15 cellular contexts compared by ENCODE assay signal in genomic region chr7:128102490-128103291, GRCh38.
A peak's percentile ranks its signal among the peaks of the same experiment; 100 is the strongest.
DNase-seq lines count a peak whose midpoint lies in the region; ATAC-seq and TF ChIP-seq lines count a peak whose summit lies in the region.
"Had no signal": no experiment of that assay in that cellular context is flagged by ENCODE, and none has a peak within 500 bp of the region (broad histone marks: within the 10 kb centered on the region; RNA-seq: fewer than 3 reads in every experiment).

No MANE protein-coding gene starts in this region.

- no peaks in the 10 kb centered on the region for H3K9me3 ChIP-seq in H9 (ENCODE audit: control insufficient read depth, low read depth, low read length)
- H3K9me3 ChIP-seq: right lobe of liver had no signal

- H3K4me2 ChIP-seq in H9 (ENCODE audit: insufficient read depth, insufficient read length, low read length): no peak overlapping the region

- H3K56ac ChIP-seq in H9 (ENCODE audit: insufficient read length, low read depth, low read length): no peak overlapping the region

- H3K27ac ChIP-seq in H9 (ENCODE audit: insufficient read length, low read depth, low read length): no peak overlapping the region
- H3K27ac ChIP-seq: right lobe of liver, SJSA1 had no signal

- H4K8ac ChIP-seq in H9 (replicated peaks; ENCODE audit: insufficient read length, low read depth, low read length): no peak overlapping the region

- WGBS in H9 (ENCODE audit: extremely low coverage, insufficient read length, low lambda C conversion rate): no CpG with 5 or more reads among the region's 7 CpGs

- H3K23me2 ChIP-seq in H9 (ENCODE audit: insufficient read length, low read depth, low read length, poor library complexity, severe bottlenecking): peaks cover 11% of the 10 kb centered on the region

- TF ChIP-seq POLR2A in NB4 (IDR thresholded peaks at IDR 0.05; ENCODE audit: extremely low read depth, insufficient read length): no peak

- peak overlapping the region; percentile 52 for H3K4me3 Mint-ChIP-seq in activated T-cell treated with anti-CD3 and anti-CD28 coated beads, Interleukin-2, amount 50 U/mL, for 4 hours
- H3K4me3 Mint-ChIP-seq in chondrocyte (ENCODE audit: unreplicated experiment) (no peak overlapping the region), H9 (peak overlapping the region in 1 of 2 experiments; percentile 20; a peak in 1 of 5 replicates)
- peak overlapping the region; percentile 76 for H3K4me3 Mint-ChIP-seq in stimulated activated effector memory CD8-positive, alpha-beta T cell treated with anti-CD3 and anti-CD28 coated beads, Interleukin-12 subunit alpha, Interleukin-12 subunit beta, amount 100 ng/mL, for 72 hours

- H4K91ac ChIP-seq in H9 (ENCODE audit: insufficient read length, low read depth, low read length): no peak overlapping the region

- no peak overlapping the region for H3K4me3 ChIP-seq in NB4 (ENCODE audit: low read depth, low read length)

- no peak overlapping the region for H2AFZ ChIP-seq in H9 (ENCODE audit: low read length)

- no peak for TF ChIP-seq CTCF in NB4 (IDR thresholded peaks at IDR 0.05; ENCODE audit: low read depth, low read length)
- no peak for TF ChIP-seq CTCF in chondrocyte (IDR thresholded peaks at IDR 0.05)
- TF ChIP-seq CTCF in H9 (conservative IDR thresholded peaks at IDR 0.05): no peak

- no peaks in the 10 kb centered on the region for H3K79me1 ChIP-seq in H9 (ENCODE audit: insufficient read depth, low read depth, low read length, poor library complexity, severe bottlenecking)

- H4K20me1 ChIP-seq in H9 (ENCODE audit: control insufficient read depth, insufficient read depth, insufficient read length): no peaks in the 10 kb centered on the region

- H3K23ac ChIP-seq in H9 (ENCODE audit: insufficient read length, low read depth, low read length): no peak overlapping the region

- H3K4me1 ChIP-seq in H9 (ENCODE audit: insufficient read depth, low read length): peaks cover 2% of the 10 kb centered on the region; the same call in 1 of the 2 replicates

- H3K9ac ChIP-seq in H9 (ENCODE audit: extremely low read depth, insufficient read length, low read length): no peak overlapping the region

- no peak overlapping the region for H3K18ac ChIP-seq in H9 (ENCODE audit: insufficient read length, low read depth, low read length)

- no peak overlapping the region for H2BK5ac ChIP-seq in H9 (ENCODE audit: insufficient read length, low read length)

- H2AK5ac ChIP-seq in H9 (ENCODE audit: insufficient read length, low read length): no peak overlapping the region

- no peaks in the 10 kb centered on the region for H3K9me3 Mint-ChIP-seq in activated T-cell treated with anti-CD3 and anti-CD28 coated beads, Interleukin-2, amount 50 U/mL, for 4 hours
- H3K9me3 Mint-ChIP-seq in chondrocyte (ENCODE audit: low read depth): no peaks in the 10 kb centered on the region
- no peaks in the 10 kb centered on the region for H3K9me3 Mint-ChIP-seq in stimulated activated effector memory CD8-positive, alpha-beta T cell treated with anti-CD3 and anti-CD28 coated beads, Interleukin-12 subunit alpha, Interleukin-12 subunit beta, amount 100 ng/mL, for 72 hours
- no peaks in the 10 kb centered on the region; a peak in 1 of 5 replicates for H3K9me3 Mint-ChIP-seq in H9

- H3K14ac ChIP-seq in H9 (ENCODE audit: insufficient read depth, low read length): no peak overlapping the region

- no peak for DNase-seq in activated T-cell treated with anti-CD3 and anti-CD28 coated beads, Interleukin-2, amount 50 U/mL, for 4 hours
- DNase-seq in activated T-cell treated with anti-CD3 and anti-CD28 coated beads for 4 hours (no peak), NB4 (ENCODE audit: low read depth) (peak; percentile 41), chondrocyte (ENCODE audit: low spot score) (peak; percentile 50), DMS153 (lab: John Stamatoyannopoulos, UW) (no peak), GM03348 (ENCODE audit: low spot score) (no peak), H9 (no peak)
- no peak for DNase-seq in stimulated activated effector memory CD8-positive, alpha-beta T cell treated with anti-CD3 and anti-CD28 coated beads, Interleukin-12 subunit alpha, Interleukin-12 subunit beta, amount 100 ng/mL, for 72 hours (ENCODE audit: low spot score in 2 of 2)
- DNase-seq: HCEC 1CT; mammary epithelial cell; NCI-H1092; stimulated activated CD4-positive, alpha-beta T cell treated with anti-CD3 and anti-CD28 coated beads, Interleukin-4, amount 100 ng/mL, for 1 hour; trophoblast cell had no signal

- H3K27ac Mint-ChIP-seq in chondrocyte (ENCODE audit: unreplicated experiment) (no peak overlapping the region), H9 (no peak overlapping the region)
- peak overlapping the region; percentile 69 for H3K27ac Mint-ChIP-seq in stimulated activated effector memory CD8-positive, alpha-beta T cell treated with anti-CD3 and anti-CD28 coated beads, Interleukin-12 subunit alpha, Interleukin-12 subunit beta, amount 100 ng/mL, for 72 hours

- peaks cover 37% of the 10 kb centered on the region for H3K4me1 Mint-ChIP-seq in activated T-cell treated with anti-CD3 and anti-CD28 coated beads, Interleukin-2, amount 50 U/mL, for 4 hours (ENCODE audit: low read depth)
- H3K4me1 Mint-ChIP-seq in chondrocyte (ENCODE audit: low read depth): peaks cover 11% of the 10 kb centered on the region
- H3K4me1 Mint-ChIP-seq in stimulated activated effector memory CD8-positive, alpha-beta T cell treated with anti-CD3 and anti-CD28 coated beads, Interleukin-12 subunit alpha, Interleukin-12 subunit beta, amount 100 ng/mL, for 72 hours: peaks cover 59% of the 10 kb centered on the region
- peaks cover 5 to 10% of the 10 kb centered on the region in 2 experiments for H3K4me1 Mint-ChIP-seq in H9

- no peak overlapping the region for H3T11ph ChIP-seq in H9 (ENCODE audit: low read length)

- H3K79me2 ChIP-seq in H9 (ENCODE audit: insufficient read depth, low read length): no peaks in the 10 kb centered on the region

- H2BK12ac ChIP-seq in H9 (ENCODE audit: insufficient read length, low read depth, low read length): no peak overlapping the region

- no peak overlapping the region for H2BK15ac ChIP-seq in H9 (ENCODE audit: low read depth, low read length)

- no peak overlapping the region for H2BK120ac ChIP-seq in H9 (ENCODE audit: low read depth, low read length, poor library complexity, severe bottlenecking)

- no peak overlapping the region for H3K4ac ChIP-seq in H9 (ENCODE audit: low read depth, low read length)

- H3K36me3 Mint-ChIP-seq in activated T-cell treated with anti-CD3 and anti-CD28 coated beads, Interleukin-2, amount 50 U/mL, for 4 hours (ENCODE audit: insufficient read depth): peaks cover 3% of the 10 kb centered on the region
- H3K36me3 Mint-ChIP-seq in chondrocyte (ENCODE audit: low read depth): no peaks in the 10 kb centered on the region
- peaks cover 61% of the 10 kb centered on the region for H3K36me3 Mint-ChIP-seq in stimulated activated effector memory CD8-positive, alpha-beta T cell treated with anti-CD3 and anti-CD28 coated beads, Interleukin-12 subunit alpha, Interleukin-12 subunit beta, amount 100 ng/mL, for 72 hours
- H3K36me3 Mint-ChIP-seq in H9 (ENCODE audit: insufficient read depth in 1 of 3, low read depth in 3 of 3): peaks cover 0 to 2% (median 0%) of the 10 kb centered on the region in 3 experiments; a peak in 1 of 7 replicates

- peaks cover 14% of the 10 kb centered on the region; the same call in 1 of the 2 replicates for H3K27me3 ChIP-seq in H9 (ENCODE audit: insufficient read depth, low read length)
- H3K27me3 ChIP-seq: right lobe of liver had no signal

- peaks cover 2% of the 10 kb centered on the region for H3K27me3 Mint-ChIP-seq in activated T-cell treated with anti-CD3 and anti-CD28 coated beads, Interleukin-2, amount 50 U/mL, for 4 hours (ENCODE audit: low read depth)
- H3K27me3 Mint-ChIP-seq in chondrocyte (ENCODE audit: low read depth) (peaks cover 7% of the 10 kb centered on the region), H9 (ENCODE audit: low read depth) (peaks cover 62% of the 10 kb centered on the region)

- H2BK20ac ChIP-seq in H9 (ENCODE audit: low read depth, low read length, poor library complexity, severe bottlenecking): no peak overlapping the region

- H4K5ac ChIP-seq in H9 (ENCODE audit: insufficient read length, low read depth, low read length): no peak overlapping the region

- no peak for ATAC-seq in activated T-cell treated with anti-CD3 and anti-CD28 coated beads, Interleukin-2, amount 50 U/mL, for 4 hours
- no peak for ATAC-seq in stimulated activated effector memory CD8-positive, alpha-beta T cell treated with anti-CD3 and anti-CD28 coated beads, Interleukin-12 subunit alpha, Interleukin-12 subunit beta, amount 100 ng/mL, for 72 hours

Comparison
In these comparisons a context has a peak if more than half of its experiments do, and no peak if none do; other contexts are left out.
1. DNase-seq: peak in NB4 (single experiment) and chondrocyte (single experiment); none in activated T-cell treated with anti-CD3 and anti-CD28 coated beads, Interleukin-2, amount 50 U/mL, for 4 hours (single experiment), activated T-cell treated with anti-CD3 and anti-CD28 coated beads for 4 hours (single experiment), stimulated activated effector memory CD8-positive, alpha-beta T cell treated with anti-CD3 and anti-CD28 coated beads, Interleukin-12 subunit alpha, Interleukin-12 subunit beta, amount 100 ng/mL, for 72 hours (0 of 2), DMS153 (single experiment), GM03348 (single experiment) and H9 (single experiment).